17 cellular contexts compared by ENCODE assay signal in genomic region chr7:64494912-64495461, GRCh38.
A peak's percentile ranks its signal among the peaks of the same experiment; 100 is the strongest.
DNase-seq lines count a peak whose midpoint lies in the region; ATAC-seq and TF ChIP-seq lines count a peak whose summit lies in the region.
"Had no signal": no experiment of that assay in that cellular context is flagged by ENCODE, and none has a peak within 500 bp of the region (broad histone marks: within the 10 kb centered on the region; RNA-seq: fewer than 3 reads in every experiment).

No MANE protein-coding gene starts in this region.

- peak; percentile 65 for ATAC-seq in Right ventricle myocardium superior (ENCODE audit: poor library complexity)
- ATAC-seq in lower lobe of right lung, result peak in 1 of 2 donors; percentile 42
- no peak for ATAC-seq in stimulated activated naive CD8-positive, alpha-beta T cell treated with anti-CD3 and anti-CD28 coated beads, Interleukin-15, Interleukin-2, amounts not matched to agents 100 U/mL and 50 U/mL, for 24 hours

- H3K9me3 ChIP-seq in lower lobe of right lung, result peaks cover 34% of the 10 kb centered on the region

- CTCF ChIA-PET in HEK293T (lab: Yijun Ruan, JAX), result no interaction called here

- POLR2A ChIA-PET in HEK293T (lab: Yijun Ruan, JAX), result no interaction called here

- H3K36me3 ChIP-seq in lower lobe of right lung, result no peaks in the 10 kb centered on the region

- DNase-seq in Right ventricle myocardium superior, result no peak
- DNase-seq in cardiac septum (ENCODE audit: low spot score), result no peak
- no peak for DNase-seq in choroid plexus epithelial cell (ENCODE audit: low read depth)
- no peak for DNase-seq in lower lobe of right lung
- no peak for DNase-seq in NAMALWA (ENCODE audit: low spot score)
- DNase-seq in stimulated activated naive CD8-positive, alpha-beta T cell treated with anti-CD3 and anti-CD28 coated beads, Interleukin-15, Interleukin-2, amounts not matched to agents 100 U/mL and 50 U/mL, for 24 hours, result no peak
- no peak for DNase-seq in HEK293T (ENCODE audit: extremely low spot score)
- no peak for DNase-seq in NCI-H2081 treated with DMSO at 0.1 percent for 48 hours (lab: John Stamatoyannopoulos, UW)
- DNase-seq: activated naive CD4-positive, alpha-beta T cell; cortex of kidney; EL; KBM-7; NCI-H187 treated with DMSO at 0.1 percent for 48 hours; nephron progenitor cell; OCI-M1; small intestine; T-helper 1 cell had no signal

- no peaks in the 10 kb centered on the region for H3K27me3 ChIP-seq in lower lobe of right lung (ENCODE audit: low read depth)

- intact Hi-C loops in Right ventricle myocardium superior (cut with DNase I), result no loop called here
- intact Hi-C loops in cardiac septum (cut with DNase I), result no loop called here
- intact Hi-C loops in lower lobe of right lung (cut with DNase I), result no loop called here

- H3K4me1 ChIP-seq in lower lobe of right lung, result no peaks in the 10 kb centered on the region

- H3K27ac ChIP-seq in lower lobe of right lung, result no peak overlapping the region

- H3K4me3 ChIP-seq in choroid plexus epithelial cell (ENCODE audit: low read depth, low read length), result peak overlapping the region; percentile 35
- peak overlapping the region; percentile 14 for H3K4me3 ChIP-seq in lower lobe of right lung

- TF ChIP-seq CTCF in choroid plexus epithelial cell (conservative IDR thresholded peaks at IDR 0.05; ENCODE audit: low read depth, low read length) (no peak), lower lobe of right lung (IDR thresholded peaks at IDR 0.05) (no peak)

TF ChIP-seq in HEK293T, 16 proteins besides CTCF, POLR2A, EP300 and RAD21:
- TF ChIP-seq SUZ12 (IDR thresholded peaks at IDR 0.05) (no peak), LEF1 (IDR thresholded peaks at IDR 0.05; ENCODE audit: borderline replicate concordance) (no peak), ARNT (IDR thresholded peaks at IDR 0.05) (no peak), SP1 (IDR thresholded peaks at IDR 0.05) (no peak), FOXA1 (IDR thresholded peaks at IDR 0.05) (no peak), ELF4 (IDR thresholded peaks at IDR 0.05) (no peak), NFRKB (IDR thresholded peaks at IDR 0.05) (no peak), HDGF (IDR thresholded peaks at IDR 0.05; ENCODE audit: borderline replicate concordance) (no peak), CTBP1 (IDR thresholded peaks at IDR 0.05; ENCODE audit: borderline replicate concordance) (no peak), BHLHE40 (IDR thresholded peaks at IDR 0.05; ENCODE audit: borderline replicate concordance) (no peak), L3MBTL2 (conservative IDR thresholded peaks at IDR 0.05) (no peak)
